ENCODE assay signal across 19 cellular contexts in the genomic region with DNA sequence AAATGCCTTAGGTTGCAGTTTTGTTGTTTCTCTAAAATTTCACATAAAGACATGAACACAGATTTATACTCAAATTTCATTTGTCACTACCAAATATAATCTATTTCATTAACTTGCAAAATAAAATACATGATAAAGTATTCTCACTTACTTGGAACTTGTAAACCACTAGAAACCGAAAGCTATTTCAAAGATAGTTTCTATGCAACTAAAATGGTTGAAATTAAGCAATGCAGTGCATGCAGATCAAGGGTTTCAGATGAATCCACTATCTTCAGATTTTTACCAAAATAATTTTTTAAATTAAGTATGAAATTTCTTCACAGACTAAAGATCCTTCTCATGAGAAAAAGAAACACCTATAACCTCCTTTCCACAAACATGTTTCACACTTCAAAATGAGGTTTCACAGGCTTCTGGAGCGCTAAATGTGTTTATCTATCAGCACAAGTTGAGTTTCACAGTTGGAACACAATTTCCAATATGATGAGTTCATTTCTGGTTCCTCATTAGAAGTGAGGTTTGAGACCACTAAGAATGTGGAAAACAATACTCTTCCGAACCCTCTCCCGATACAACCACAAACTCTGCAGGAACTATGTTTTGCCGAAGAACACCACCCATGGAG.
A peak's percentile ranks its signal among the peaks of the same experiment; 100 is the strongest.
DNase-seq lines count a peak whose midpoint lies in the region; ATAC-seq and TF ChIP-seq lines count a peak whose summit lies in the region.
"Had no signal": no experiment of that assay in that cellular context is flagged by ENCODE, and none has a peak within 500 bp of the region (broad histone marks: within the 10 kb centered on the region; RNA-seq: fewer than 3 reads in every experiment).

No MANE protein-coding gene starts in this region.

- no peak overlapping the region for H4K91ac ChIP-seq in IMR-90 (ENCODE audit: insufficient read depth, low read depth, low read length)

- POLR2A ChIA-PET in IMR-90 (lab: Charles Lee; ENCODE audit: unreplicated experiment), result no interaction called here
- POLR2A ChIA-PET in CD4-positive, alpha-beta T cell (lab: Charles Lee), result no interaction called here

- intact Hi-C loops in IMR-90 (cut with micrococcal nuclease), result no loop called here
- intact Hi-C loops in CD4-positive, alpha-beta T cell (cut with DNase I, micrococcal nuclease), result no loop called here

- H2AK9ac ChIP-seq in IMR-90 (replicated peaks; ENCODE audit: low read depth, low read length, poor library complexity), result no peak overlapping the region

- no peaks in the 10 kb centered on the region for H4K20me1 ChIP-seq in IMR-90 (ENCODE audit: insufficient read depth, low read length)
- H4K20me1 ChIP-seq: BLaER1 had no signal

- no peak overlapping the region for H2BK5ac ChIP-seq in IMR-90 (ENCODE audit: low read depth, low read length, poor library complexity, severe bottlenecking)

- H3K79me1 ChIP-seq in IMR-90 (ENCODE audit: low read depth in 1 of 2, low read length in 2 of 2), result no peaks in the 10 kb centered on the region

- no peak overlapping the region for H2AK5ac ChIP-seq in IMR-90 (ENCODE audit: low read depth, low read length)

- no peak overlapping the region for H3K4me2 ChIP-seq in IMR-90 (ENCODE audit: low read depth, low read length)
- H3K4me2 ChIP-seq: BLaER1, SK-N-SH had no signal

- H3K4me1 Mint-ChIP-seq in central memory CD8-positive, alpha-beta T cell, result peaks cover 6% of the 10 kb centered on the region
- no peaks in the 10 kb centered on the region for H3K4me1 Mint-ChIP-seq in nephron progenitor cell
- no peaks in the 10 kb centered on the region for H3K4me1 Mint-ChIP-seq in CD4-positive, alpha-beta T cell (ENCODE audit: low read depth)
- no peaks in the 10 kb centered on the region for H3K4me1 Mint-ChIP-seq in T-helper 2 cell treated with Interferon-gamma antibody and Interleukin-4, amounts not matched to agents 5 μg/mL and 100 μg/mL, for 36 hours (ENCODE audit: low read depth)

- in situ Hi-C loops in IMR-90 (cut with MboI; ENCODE audit: low sequenced_read_pairs), result no loop called here

- TF ChIP-seq RAD21 in IMR-90 (IDR thresholded peaks at IDR 0.05; ENCODE audit: low read length), result no peak

- no peak overlapping the region for H3K18ac ChIP-seq in IMR-90 (ENCODE audit: low read depth, low read length)

- no peaks in the 10 kb centered on the region for H3K4me1 ChIP-seq in IMR-90 (ENCODE audit: control insufficient read depth, insufficient read depth, low read length)
- H3K4me1 ChIP-seq: BLaER1 had no signal

- no peak overlapping the region for H3K9ac ChIP-seq in IMR-90 (ENCODE audit: low read depth, low read length)
- H3K9ac ChIP-seq: BLaER1, SK-N-SH had no signal

- no peak overlapping the region for H3K56ac ChIP-seq in IMR-90 (ENCODE audit: extremely low read depth, insufficient read depth, low read length)

- no peaks in the 10 kb centered on the region for H3K36me3 Mint-ChIP-seq in central memory CD8-positive, alpha-beta T cell (ENCODE audit: insufficient read depth)
- no peaks in the 10 kb centered on the region for H3K36me3 Mint-ChIP-seq in nephron progenitor cell (ENCODE audit: low read depth)
- no peaks in the 10 kb centered on the region for H3K36me3 Mint-ChIP-seq in CD4-positive, alpha-beta T cell (ENCODE audit: low read depth)
- no peaks in the 10 kb centered on the region for H3K36me3 Mint-ChIP-seq in T-helper 2 cell treated with Interferon-gamma antibody and Interleukin-4, amounts not matched to agents 5 μg/mL and 100 μg/mL, for 36 hours (ENCODE audit: low read depth)
- H3K36me3 Mint-ChIP-seq: CD8-positive, alpha-beta T cell had no signal

- no peak overlapping the region for H3K14ac ChIP-seq in IMR-90 (replicated peaks; ENCODE audit: low read depth, low read length)

- no peak overlapping the region for H3K4ac ChIP-seq in IMR-90 (ENCODE audit: low read depth, low read length)

- no peak overlapping the region for H2BK20ac ChIP-seq in IMR-90 (ENCODE audit: low read depth, low read length)

- peak; percentile 69 for ATAC-seq in GM18867 (IDR thresholded peaks at IDR 0.05; ENCODE audit: unreplicated experiment)
- no peak for ATAC-seq in IMR-90 (ENCODE audit: low read depth)
- ATAC-seq in central memory CD8-positive, alpha-beta T cell (replicated peaks; ENCODE audit: extremely low read depth, poor library complexity, severe bottlenecking), result no peak
- ATAC-seq in HG03039 (IDR thresholded peaks at IDR 0.05; ENCODE audit: unreplicated experiment), result no peak
- no peak for ATAC-seq in CD4-positive, alpha-beta T cell (ENCODE audit: poor library complexity)
- ATAC-seq: CD8-positive, alpha-beta T cell; PC-3 had no signal

- TF ChIP-seq POLR2A in IMR-90 (IDR thresholded peaks at IDR 0.05; ENCODE audit: low read depth, low read length), result no peak

- WGBS in IMR-90 (ENCODE audit: extremely low coverage in 2 of 2, insufficient read length in 1 of 2), 2 experiments, result no CpG with 5 or more reads among the region's 5 CpGs

- peak overlapping the region; percentile 27 for H3K4me3 Mint-ChIP-seq in central memory CD8-positive, alpha-beta T cell
- no peak overlapping the region for H3K4me3 Mint-ChIP-seq in nephron progenitor cell
- H3K4me3 Mint-ChIP-seq in CD4-positive, alpha-beta T cell, result no peak overlapping the region
- H3K4me3 Mint-ChIP-seq in T-helper 2 cell treated with Interferon-gamma antibody and Interleukin-4, amounts not matched to agents 5 μg/mL and 100 μg/mL, for 36 hours, result no peak overlapping the region
- H3K4me3 Mint-ChIP-seq: CD8-positive, alpha-beta T cell had no signal

- BruUV-seq in IMR-90 (replicated peaks; lab: Mats Ljungman, UMichigan), result no TSS peak

- no peak overlapping the region for H3K4me3 ChIP-seq in IMR-90 (ENCODE audit: insufficient read depth, low read depth, low read length)
- H3K4me3 ChIP-seq: BLaER1 had no signal

- CTCF ChIA-PET in IMR-90 (lab: Yijun Ruan, JAX), result interaction anchor here (0.7 kb wide), 1 partner anchor 38 kb away, joined by 3 read pairs; no protein-coding TSS in a partner anchor
- CTCF ChIA-PET in CD4-positive, alpha-beta T cell (lab: Charles Lee), result no interaction called here

- H3K9me3 Mint-ChIP-seq in central memory CD8-positive, alpha-beta T cell, result peaks cover 4% of the 10 kb centered on the region
- peaks cover 5% of the 10 kb centered on the region for H3K9me3 Mint-ChIP-seq in nephron progenitor cell
- H3K9me3 Mint-ChIP-seq in CD4-positive, alpha-beta T cell, result no peaks in the 10 kb centered on the region
- no peaks in the 10 kb centered on the region for H3K9me3 Mint-ChIP-seq in T-helper 2 cell treated with Interferon-gamma antibody and Interleukin-4, amounts not matched to agents 5 μg/mL and 100 μg/mL, for 36 hours
- H3K9me3 Mint-ChIP-seq: CD8-positive, alpha-beta T cell had no signal

- peak overlapping the region; percentile 3 for H3K27ac Mint-ChIP-seq in central memory CD8-positive, alpha-beta T cell (ENCODE audit: low read depth)
- H3K27ac Mint-ChIP-seq in nephron progenitor cell, result peak overlapping the region; percentile 13
- H3K27ac Mint-ChIP-seq in CD4-positive, alpha-beta T cell, result no peak overlapping the region
- no peak overlapping the region for H3K27ac Mint-ChIP-seq in T-helper 2 cell treated with Interferon-gamma antibody and Interleukin-4, amounts not matched to agents 5 μg/mL and 100 μg/mL, for 36 hours
- H3K27ac Mint-ChIP-seq: CD8-positive, alpha-beta T cell had no signal

- no peaks in the 10 kb centered on the region for H3K36me3 ChIP-seq in IMR-90 (ENCODE audit: control insufficient read depth, insufficient read depth, low read length)
- H3K36me3 ChIP-seq: BLaER1 had no signal

- peaks cover 9% of the 10 kb centered on the region for H3K27me3 Mint-ChIP-seq in central memory CD8-positive, alpha-beta T cell
- H3K27me3 Mint-ChIP-seq in nephron progenitor cell (ENCODE audit: low read depth, poor library complexity), result peaks cover 5% of the 10 kb centered on the region
- H3K27me3 Mint-ChIP-seq in CD4-positive, alpha-beta T cell, result peaks cover 20% of the 10 kb centered on the region
- peaks cover 3% of the 10 kb centered on the region for H3K27me3 Mint-ChIP-seq in T-helper 2 cell treated with Interferon-gamma antibody and Interleukin-4, amounts not matched to agents 5 μg/mL and 100 μg/mL, for 36 hours (ENCODE audit: low read depth)

- no peak overlapping the region for H3K23ac ChIP-seq in IMR-90 (ENCODE audit: low read depth, low read length)

- no peaks in the 10 kb centered on the region for H3K9me1 ChIP-seq in IMR-90 (ENCODE audit: insufficient read depth, low read length)

- H3K27ac ChIP-seq in IMR-90 (ENCODE audit: insufficient read depth, low read length), result no peak overlapping the region
- no peak overlapping the region for H3K27ac ChIP-seq in CD4-positive, alpha-beta T cell (ENCODE audit: low read depth, low read length)
- H3K27ac ChIP-seq: BLaER1 had no signal

- dilution Hi-C loops in IMR-90 (cut with HindIII; ENCODE audit: low sequenced_read_pairs, unreplicated experiment), result no loop called here

- H2BK15ac ChIP-seq in IMR-90 (ENCODE audit: low read depth, low read length), result no peak overlapping the region

- no peaks in the 10 kb centered on the region for H3K27me3 ChIP-seq in IMR-90 (ENCODE audit: control insufficient read depth, insufficient read depth, low read length)
- H3K27me3 ChIP-seq in CD4-positive, alpha-beta T cell (ENCODE audit: control insufficient read depth, insufficient read depth, low read length), result no peaks in the 10 kb centered on the region
- H3K27me3 ChIP-seq: BLaER1 had no signal

- DNase-seq in IMR-90 (no peak), nephron progenitor cell (no peak)
- no peak for DNase-seq in central memory CD8-positive, alpha-beta T cell (ENCODE audit: low spot score in 2 of 2)
- DNase-seq in CD4-positive, alpha-beta T cell, result no peak
- DNase-seq in T-helper 2 cell treated with Interferon-gamma antibody and Interleukin-4, amounts not matched to agents 5 μg/mL and 100 μg/mL, for 36 hours (ENCODE audit: low spot score), result no peak
- DNase-seq: CD8-positive, alpha-beta T cell; DMS79; Karpas-422; NCI-H1092; NCI-H146; NCI-H2081; NCI-H748 treated with DMSO at 0.1 percent for 48 hours; PC-3; RPMI8226; SHP77 treated with DMSO at 0.1 percent for 48 hours; SK-N-SH had no signal

- H3K9me3 ChIP-seq in IMR-90 (ENCODE audit: control insufficient read depth, insufficient read depth, low read length), result no peaks in the 10 kb centered on the region
- H3K9me3 ChIP-seq in CD4-positive, alpha-beta T cell (ENCODE audit: control insufficient read depth, low read length), result no peaks in the 10 kb centered on the region
- H3K9me3 ChIP-seq: BLaER1, SK-N-SH had no signal

- H2BK120ac ChIP-seq in IMR-90 (ENCODE audit: low read depth, low read length), result no peak overlapping the region

- H2AFZ ChIP-seq in IMR-90 (replicated peaks; ENCODE audit: low read length, poor library complexity), result no peak overlapping the region

- H4K5ac ChIP-seq in IMR-90 (ENCODE audit: low read depth, low read length), result no peak overlapping the region

- TF ChIP-seq CTCF in IMR-90 (conservative IDR thresholded peaks at IDR 0.05; ENCODE audit: low read depth, low read length) (no peak), nephron progenitor cell (IDR thresholded peaks at IDR 0.05) (no peak)
- no peak for TF ChIP-seq CTCF in CD4-positive, alpha-beta T cell (IDR thresholded peaks at IDR 0.05)

- H4K8ac ChIP-seq in IMR-90 (ENCODE audit: low read depth in 2 of 2, low read length in 2 of 2), result no peak overlapping the region

TF ChIP-seq in IMR-90, 13 proteins besides CTCF, POLR2A, EP300 and RAD21:
- TF ChIP-seq SMC3 (IDR thresholded peaks at IDR 0.05; ENCODE audit: low read depth, low read length), result no peak
- TF ChIP-seq MAFK (IDR thresholded peaks at IDR 0.05; ENCODE audit: low read depth, low read length), result 0 out of 2 replicates have a peak, but pooled peaks have one; percentile 6
- no peak for TF ChIP-seq CEBPB (IDR thresholded peaks at IDR 0.05; ENCODE audit: low read depth, low read length)

Comparison
In these comparisons a context has a peak if more than half of its experiments do, and no peak if none do; other contexts are left out.
1. H3K27ac Mint-ChIP-seq: peak in central memory CD8-positive, alpha-beta T cell (single experiment) and nephron progenitor cell (single experiment); none in CD4-positive, alpha-beta T cell (single experiment) and T-helper 2 cell treated with Interferon-gamma antibody and Interleukin-4, amounts not matched to agents 5 μg/mL and 100 μg/mL, for 36 hours (single experiment).